ENCODE assay signal across 1 cellular context in the genomic region with DNA sequence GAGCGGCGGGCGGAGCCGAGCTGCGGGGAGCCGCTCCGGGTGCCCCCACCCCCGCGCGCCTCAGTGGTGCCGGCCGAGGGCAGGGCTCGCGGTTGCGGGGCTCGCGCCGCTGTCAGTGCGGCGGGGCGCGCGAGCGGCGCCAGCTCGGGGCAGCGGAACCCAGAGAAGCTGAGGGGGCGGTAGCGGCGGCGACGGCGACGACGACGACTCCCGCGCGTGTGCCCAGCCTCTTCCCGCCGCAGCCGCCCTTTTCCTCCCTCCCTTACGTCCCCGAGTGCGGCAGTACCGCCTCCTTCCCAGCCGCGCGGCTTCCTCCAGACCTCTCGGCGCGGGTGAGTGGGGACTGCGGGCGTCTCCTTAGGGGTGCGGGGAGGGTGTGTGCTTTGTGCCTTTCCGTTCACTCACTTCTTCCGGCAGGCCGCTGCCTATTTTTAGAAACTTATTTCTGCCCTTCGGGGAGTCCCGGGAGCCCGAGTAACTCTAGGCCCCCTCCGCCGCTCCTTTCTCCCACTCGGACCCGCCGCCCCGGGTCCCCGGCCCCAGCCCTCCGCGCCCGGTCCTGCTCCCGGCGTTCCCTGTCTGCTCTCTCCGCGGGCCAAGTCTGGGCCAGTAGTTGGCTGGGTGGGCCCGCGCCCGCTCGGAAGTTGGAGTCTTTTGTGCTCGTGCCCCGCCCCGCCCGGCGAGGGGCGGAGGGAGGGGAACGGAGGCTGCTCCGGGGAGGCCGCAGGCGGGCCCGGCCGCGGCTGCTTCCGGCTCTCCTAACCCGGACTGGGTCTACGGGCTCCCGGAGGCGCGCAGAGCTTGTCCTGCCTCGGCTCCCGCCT.
TF ChIP-seq lines count a peak whose summit lies in the region.

Gene RALY (plus strand): TSS at position 112 of the 824 bp plus-strand sequence. CDS start 78,164 bp downstream, outside the sequence.

TF ChIP-seq in HepG2, 621 proteins besides CTCF, POLR2A, EP300 and RAD21 (continued from another document and continues in another):
- TF ChIP-seq, protein P1, sequence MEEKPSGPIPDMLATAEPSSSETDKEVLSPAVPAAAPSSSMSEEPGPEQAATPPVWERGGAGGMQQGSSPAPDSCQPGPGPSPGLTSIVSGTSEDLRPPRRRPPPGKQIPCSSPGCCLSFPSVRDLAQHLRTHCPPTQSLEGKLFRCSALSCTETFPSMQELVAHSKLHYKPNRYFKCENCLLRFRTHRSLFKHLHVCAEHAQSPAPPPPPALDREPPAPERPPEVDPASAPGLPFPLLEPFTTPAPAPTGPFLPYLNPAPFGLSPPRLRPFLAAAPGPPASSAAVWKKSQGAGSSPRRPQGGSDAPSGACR (CRISPR knock-in tag; IDR thresholded peaks at IDR 0.05), result peak; percentile 94; the same call in 1 of the 2 replicates
- TF ChIP-seq ZNF788 (CRISPR knock-in tag; IDR thresholded peaks at IDR 0.05; ENCODE audit: borderline replicate concordance) (peak; percentile 86), ZNF30 (CRISPR knock-in tag; IDR thresholded peaks at IDR 0.05) (0 out of 2 replicates have a peak, but pooled peaks have one; percentile 87), FOSL2 (CRISPR knock-in tag; IDR thresholded peaks at IDR 0.05) (peak; percentile 24; the same call in 1 of the 2 replicates), ATF7 (IDR thresholded peaks at IDR 0.05) (no peak), ATF7 (CRISPR knock-in tag; IDR thresholded peaks at IDR 0.05) (peak; percentile 82; the same call in 1 of the 2 replicates), ZNF780A (CRISPR knock-in tag; IDR thresholded peaks at IDR 0.05) (no peak), ZNF766 (CRISPR knock-in tag; IDR thresholded peaks at IDR 0.05; ENCODE audit: borderline replicate concordance) (peak; percentile 73), ZNF607 (CRISPR knock-in tag; IDR thresholded peaks at IDR 0.05; ENCODE audit: borderline replicate concordance) (peak; percentile 37; the same call in 1 of the 2 replicates), ZNF781 (CRISPR knock-in tag; IDR thresholded peaks at IDR 0.05; ENCODE audit: borderline replicate concordance, not compliant biosample characterization) (no peak), ZNF563 (CRISPR knock-in tag; IDR thresholded peaks at IDR 0.05) (peak; percentile 89), ETV6 (CRISPR knock-in tag; conservative IDR thresholded peaks at IDR 0.05) (0 out of 2 replicates have a peak, but pooled peaks have one; percentile 20), CERS6 (CRISPR knock-in tag; IDR thresholded peaks at IDR 0.05) (peak; percentile 32; the same call in 1 of the 2 replicates), PRDM15 (CRISPR knock-in tag; IDR thresholded peaks at IDR 0.05) (peak; percentile 72), MIXL1 (CRISPR knock-in tag; IDR thresholded peaks at IDR 0.05) (peak; percentile 5), ZNF331 (CRISPR knock-in tag; IDR thresholded peaks at IDR 0.05) (peak; percentile 75), MXD4 (CRISPR knock-in tag; IDR thresholded peaks at IDR 0.05) (peak; percentile 84), ZNF678 (CRISPR knock-in tag; IDR thresholded peaks at IDR 0.05) (peak; percentile 74), TBX2 (CRISPR knock-in tag; IDR thresholded peaks at IDR 0.05; ENCODE audit: borderline replicate concordance) (peak; percentile 76), PLRG1 (conservative IDR thresholded peaks at IDR 0.05) (no peak), ZNF776 (CRISPR knock-in tag; IDR thresholded peaks at IDR 0.05) (peak; percentile 97), XBP1 (CRISPR knock-in tag; IDR thresholded peaks at IDR 0.05) (peak; percentile 82; the same call in 1 of the 2 replicates), GPBP1L1 (CRISPR knock-in tag; IDR thresholded peaks at IDR 0.05) (no peak), SALL1 (CRISPR knock-in tag; IDR thresholded peaks at IDR 0.05) (peak; percentile 76), ZNF558 (CRISPR knock-in tag; IDR thresholded peaks at IDR 0.05; ENCODE audit: borderline replicate concordance) (peak; percentile 93; the same call in 1 of the 2 replicates), POLR2AphosphoS2 (IDR thresholded peaks at IDR 0.05; ENCODE audit: low read depth, low read length) (peak; percentile 78; the same call in 1 of the 2 replicates), HES4 (CRISPR knock-in tag; IDR thresholded peaks at IDR 0.05; ENCODE audit: borderline replicate concordance) (peak; percentile 84; the same call in 1 of the 2 replicates), ZBTB49 (CRISPR knock-in tag; IDR thresholded peaks at IDR 0.05; ENCODE audit: borderline replicate concordance) (0 out of 2 replicates have a peak, but pooled peaks have one; percentile 48), ZNF703 (CRISPR knock-in tag; IDR thresholded peaks at IDR 0.05; ENCODE audit: borderline replicate concordance) (peak; percentile 66; the same call in 1 of the 2 replicates)
- TF ChIP-seq, protein P2, sequence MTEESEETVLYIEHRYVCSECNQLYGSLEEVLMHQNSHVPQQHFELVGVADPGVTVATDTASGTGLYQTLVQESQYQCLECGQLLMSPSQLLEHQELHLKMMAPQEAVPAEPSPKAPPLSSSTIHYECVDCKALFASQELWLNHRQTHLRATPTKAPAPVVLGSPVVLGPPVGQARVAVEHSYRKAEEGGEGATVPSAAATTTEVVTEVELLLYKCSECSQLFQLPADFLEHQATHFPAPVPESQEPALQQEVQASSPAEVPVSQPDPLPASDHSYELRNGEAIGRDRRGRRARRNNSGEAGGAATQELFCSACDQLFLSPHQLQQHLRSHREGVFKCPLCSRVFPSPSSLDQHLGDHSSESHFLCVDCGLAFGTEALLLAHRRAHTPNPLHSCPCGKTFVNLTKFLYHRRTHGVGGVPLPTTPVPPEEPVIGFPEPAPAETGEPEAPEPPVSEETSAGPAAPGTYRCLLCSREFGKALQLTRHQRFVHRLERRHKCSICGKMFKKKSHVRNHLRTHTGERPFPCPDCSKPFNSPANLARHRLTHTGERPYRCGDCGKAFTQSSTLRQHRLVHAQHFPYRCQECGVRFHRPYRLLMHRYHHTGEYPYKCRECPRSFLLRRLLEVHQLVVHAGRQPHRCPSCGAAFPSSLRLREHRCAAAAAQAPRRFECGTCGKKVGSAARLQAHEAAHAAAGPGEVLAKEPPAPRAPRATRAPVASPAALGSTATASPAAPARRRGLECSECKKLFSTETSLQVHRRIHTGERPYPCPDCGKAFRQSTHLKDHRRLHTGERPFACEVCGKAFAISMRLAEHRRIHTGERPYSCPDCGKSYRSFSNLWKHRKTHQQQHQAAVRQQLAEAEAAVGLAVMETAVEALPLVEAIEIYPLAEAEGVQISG (CRISPR knock-in tag; IDR thresholded peaks at IDR 0.05), result peak; percentile 58
- TF ChIP-seq, protein P3, sequence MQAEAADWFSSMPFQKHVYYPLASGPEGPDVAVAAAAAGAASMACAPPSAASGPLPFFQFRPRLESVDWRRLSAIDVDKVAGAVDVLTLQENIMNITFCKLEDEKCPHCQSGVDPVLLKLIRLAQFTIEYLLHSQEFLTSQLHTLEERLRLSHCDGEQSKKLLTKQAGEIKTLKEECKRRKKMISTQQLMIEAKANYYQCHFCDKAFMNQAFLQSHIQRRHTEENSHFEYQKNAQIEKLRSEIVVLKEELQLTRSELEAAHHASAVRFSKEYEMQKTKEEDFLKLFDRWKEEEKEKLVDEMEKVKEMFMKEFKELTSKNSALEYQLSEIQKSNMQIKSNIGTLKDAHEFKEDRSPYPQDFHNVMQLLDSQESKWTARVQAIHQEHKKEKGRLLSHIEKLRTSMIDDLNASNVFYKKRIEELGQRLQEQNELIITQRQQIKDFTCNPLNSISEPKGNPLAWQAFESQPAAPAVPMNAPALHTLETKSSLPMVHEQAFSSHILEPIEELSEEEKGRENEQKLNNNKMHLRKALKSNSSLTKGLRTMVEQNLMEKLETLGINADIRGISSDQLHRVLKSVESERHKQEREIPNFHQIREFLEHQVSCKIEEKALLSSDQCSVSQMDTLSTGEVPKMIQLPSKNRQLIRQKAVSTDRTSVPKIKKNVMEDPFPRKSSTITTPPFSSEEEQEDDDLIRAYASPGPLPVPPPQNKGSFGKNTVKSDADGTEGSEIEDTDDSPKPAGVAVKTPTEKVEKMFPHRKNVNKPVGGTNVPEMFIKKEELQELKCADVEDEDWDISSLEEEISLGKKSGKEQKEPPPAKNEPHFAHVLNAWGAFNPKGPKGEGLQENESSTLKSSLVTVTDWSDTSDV (CRISPR knock-in tag; IDR thresholded peaks at IDR 0.05), result peak; percentile 66; the same call in 1 of the 2 replicates
- TF ChIP-seq, protein P4, sequence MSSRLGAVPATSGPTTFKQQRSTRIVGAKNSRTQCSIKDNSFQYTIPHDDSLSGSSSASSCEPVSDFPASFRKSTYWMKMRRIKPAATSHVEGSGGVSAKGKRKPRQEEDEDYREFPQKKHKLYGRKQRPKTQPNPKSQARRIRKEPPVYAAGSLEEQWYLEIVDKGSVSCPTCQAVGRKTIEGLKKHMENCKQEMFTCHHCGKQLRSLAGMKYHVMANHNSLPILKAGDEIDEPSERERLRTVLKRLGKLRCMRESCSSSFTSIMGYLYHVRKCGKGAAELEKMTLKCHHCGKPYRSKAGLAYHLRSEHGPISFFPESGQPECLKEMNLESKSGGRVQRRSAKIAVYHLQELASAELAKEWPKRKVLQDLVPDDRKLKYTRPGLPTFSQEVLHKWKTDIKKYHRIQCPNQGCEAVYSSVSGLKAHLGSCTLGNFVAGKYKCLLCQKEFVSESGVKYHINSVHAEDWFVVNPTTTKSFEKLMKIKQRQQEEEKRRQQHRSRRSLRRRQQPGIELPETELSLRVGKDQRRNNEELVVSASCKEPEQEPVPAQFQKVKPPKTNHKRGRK (CRISPR knock-in tag; IDR thresholded peaks at IDR 0.05), result no peak
- TF ChIP-seq, protein P5, sequence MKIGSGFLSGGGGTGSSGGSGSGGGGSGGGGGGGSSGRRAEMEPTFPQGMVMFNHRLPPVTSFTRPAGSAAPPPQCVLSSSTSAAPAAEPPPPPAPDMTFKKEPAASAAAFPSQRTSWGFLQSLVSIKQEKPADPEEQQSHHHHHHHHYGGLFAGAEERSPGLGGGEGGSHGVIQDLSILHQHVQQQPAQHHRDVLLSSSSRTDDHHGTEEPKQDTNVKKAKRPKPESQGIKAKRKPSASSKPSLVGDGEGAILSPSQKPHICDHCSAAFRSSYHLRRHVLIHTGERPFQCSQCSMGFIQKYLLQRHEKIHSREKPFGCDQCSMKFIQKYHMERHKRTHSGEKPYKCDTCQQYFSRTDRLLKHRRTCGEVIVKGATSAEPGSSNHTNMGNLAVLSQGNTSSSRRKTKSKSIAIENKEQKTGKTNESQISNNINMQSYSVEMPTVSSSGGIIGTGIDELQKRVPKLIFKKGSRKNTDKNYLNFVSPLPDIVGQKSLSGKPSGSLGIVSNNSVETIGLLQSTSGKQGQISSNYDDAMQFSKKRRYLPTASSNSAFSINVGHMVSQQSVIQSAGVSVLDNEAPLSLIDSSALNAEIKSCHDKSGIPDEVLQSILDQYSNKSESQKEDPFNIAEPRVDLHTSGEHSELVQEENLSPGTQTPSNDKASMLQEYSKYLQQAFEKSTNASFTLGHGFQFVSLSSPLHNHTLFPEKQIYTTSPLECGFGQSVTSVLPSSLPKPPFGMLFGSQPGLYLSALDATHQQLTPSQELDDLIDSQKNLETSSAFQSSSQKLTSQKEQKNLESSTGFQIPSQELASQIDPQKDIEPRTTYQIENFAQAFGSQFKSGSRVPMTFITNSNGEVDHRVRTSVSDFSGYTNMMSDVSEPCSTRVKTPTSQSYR (CRISPR knock-in tag; IDR thresholded peaks at IDR 0.05; ENCODE audit: borderline replicate concordance), result peak; percentile 45; the same call in 1 of the 2 replicates
